ENCODE assay signal across 10 cellular contexts in the genomic region with DNA sequence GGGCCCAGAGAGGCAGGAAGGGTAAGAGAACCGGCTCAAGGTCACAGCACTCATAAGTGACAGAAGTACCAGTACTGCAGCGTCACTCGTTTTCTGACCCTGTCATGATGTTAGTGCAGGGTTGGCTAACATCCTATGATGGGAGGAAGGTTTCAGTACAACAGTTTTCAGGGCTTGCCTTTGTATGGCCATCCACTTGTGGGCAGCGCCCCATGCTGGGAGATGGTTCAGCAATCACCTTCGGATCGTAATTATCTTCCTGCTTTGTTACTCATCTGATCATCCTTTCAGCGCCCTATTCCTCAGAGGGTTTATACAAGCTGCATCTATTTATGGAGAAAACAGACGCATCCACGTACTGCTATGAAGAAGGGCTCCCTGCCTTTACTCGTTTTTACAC. TPM values are rescaled to one million over a fixed set of nuclear protein-coding genes. Genes with fewer than 3 reads are reported as not detected.
DNase-seq lines count a peak whose midpoint lies in the region; ATAC-seq and TF ChIP-seq lines count a peak whose summit lies in the region.
"Had no signal": no experiment of that assay in that cellular context is flagged by ENCODE, and none has a peak within 500 bp of the region (broad histone marks: within the 10 kb centered on the region; RNA-seq: fewer than 3 reads in every experiment).

No MANE protein-coding gene starts in this region.

- DNase-seq in DMS53 (lab: John Stamatoyannopoulos, UW) (peak; percentile 14), DMS53 treated with DMSO at 0.1 percent for 48 hours (lab: John Stamatoyannopoulos, UW; ENCODE audit: unreplicated experiment) (no peak), left ventricle myocardium superior (peak; percentile 25), substantia nigra (lab: John Stamatoyannopoulos, UW) (peak in 30 of 49 donors; percentile 7 to 67 (median 26)), GM10266 (ENCODE audit: extremely low spot score) (no peak)
- DNase-seq in activated CD4-positive, alpha-beta T cell treated with anti-CD3 and anti-CD28 coated beads, Interleukin-2, amount 50 U/mL, for 4 hours, result no peak
- no peak for DNase-seq in activated effector memory CD4-positive, alpha-beta T cell treated with anti-CD3 and anti-CD28 coated beads, Interleukin-2, amount 50 U/mL, for 16 hours

- intact Hi-C loops in left ventricle myocardium superior (cut with micrococcal nuclease), result no loop called here

- H3K27ac ChIP-seq in substantia nigra (ENCODE audit: low read depth, low read length, poor library complexity, severe bottlenecking), result peak overlapping the region; percentile 89
- H3K27ac ChIP-seq: 22Rv1 had no signal

- no peak for TF ChIP-seq CTCF in GM10266 (IDR thresholded peaks at IDR 0.05; ENCODE audit: control insufficient read depth, insufficient read depth, low read depth, missing control alignments)

- peak; percentile 45 for ATAC-seq in SK-N-SH treated with all-trans-retinoic acid at 6 μM for 48 hours
- peak; percentile 5 for ATAC-seq in left ventricle myocardium superior

TF ChIP-seq in SK-N-SH treated with all-trans-retinoic acid at 6 μM for 48 hours, 23 proteins besides CTCF, POLR2A, EP300 and RAD21:
- TF ChIP-seq ISL1 (CRISPR knock-in tag; IDR thresholded peaks at IDR 0.05) (no peak), TOX (CRISPR knock-in tag; IDR thresholded peaks at IDR 0.05; ENCODE audit: borderline replicate concordance) (no peak), ZFP30 (CRISPR knock-in tag; IDR thresholded peaks at IDR 0.05) (no peak), ZNF70 (CRISPR knock-in tag; IDR thresholded peaks at IDR 0.05) (no peak), ZC3H10 (CRISPR knock-in tag; IDR thresholded peaks at IDR 0.05) (no peak), CSDC2 (CRISPR knock-in tag; IDR thresholded peaks at IDR 0.05) (no peak), BACH2 (CRISPR knock-in tag; IDR thresholded peaks at IDR 0.05; ENCODE audit: borderline replicate concordance) (no peak), ZNF8 (CRISPR knock-in tag; IDR thresholded peaks at IDR 0.05) (no peak), OSR1 (CRISPR knock-in tag; IDR thresholded peaks at IDR 0.05) (no peak), ZFP3 (CRISPR knock-in tag; IDR thresholded peaks at IDR 0.05) (no peak), PPARA (CRISPR knock-in tag; IDR thresholded peaks at IDR 0.05; ENCODE audit: borderline replicate concordance) (no peak), SNAI2 (CRISPR knock-in tag; IDR thresholded peaks at IDR 0.05) (no peak), GLIS3 (CRISPR knock-in tag; IDR thresholded peaks at IDR 0.05) (no peak)
- TF ChIP-seq, protein P1, sequence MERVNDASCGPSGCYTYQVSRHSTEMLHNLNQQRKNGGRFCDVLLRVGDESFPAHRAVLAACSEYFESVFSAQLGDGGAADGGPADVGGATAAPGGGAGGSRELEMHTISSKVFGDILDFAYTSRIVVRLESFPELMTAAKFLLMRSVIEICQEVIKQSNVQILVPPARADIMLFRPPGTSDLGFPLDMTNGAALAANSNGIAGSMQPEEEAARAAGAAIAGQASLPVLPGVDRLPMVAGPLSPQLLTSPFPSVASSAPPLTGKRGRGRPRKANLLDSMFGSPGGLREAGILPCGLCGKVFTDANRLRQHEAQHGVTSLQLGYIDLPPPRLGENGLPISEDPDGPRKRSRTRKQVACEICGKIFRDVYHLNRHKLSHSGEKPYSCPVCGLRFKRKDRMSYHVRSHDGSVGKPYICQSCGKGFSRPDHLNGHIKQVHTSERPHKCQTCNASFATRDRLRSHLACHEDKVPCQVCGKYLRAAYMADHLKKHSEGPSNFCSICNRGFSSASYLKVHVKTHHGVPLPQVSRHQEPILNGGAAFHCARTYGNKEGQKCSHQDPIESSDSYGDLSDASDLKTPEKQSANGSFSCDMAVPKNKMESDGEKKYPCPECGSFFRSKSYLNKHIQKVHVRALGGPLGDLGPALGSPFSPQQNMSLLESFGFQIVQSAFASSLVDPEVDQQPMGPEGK (CRISPR knock-in tag; IDR thresholded peaks at IDR 0.05; ENCODE audit: borderline replicate concordance), result no peak
- TF ChIP-seq, protein P2, sequence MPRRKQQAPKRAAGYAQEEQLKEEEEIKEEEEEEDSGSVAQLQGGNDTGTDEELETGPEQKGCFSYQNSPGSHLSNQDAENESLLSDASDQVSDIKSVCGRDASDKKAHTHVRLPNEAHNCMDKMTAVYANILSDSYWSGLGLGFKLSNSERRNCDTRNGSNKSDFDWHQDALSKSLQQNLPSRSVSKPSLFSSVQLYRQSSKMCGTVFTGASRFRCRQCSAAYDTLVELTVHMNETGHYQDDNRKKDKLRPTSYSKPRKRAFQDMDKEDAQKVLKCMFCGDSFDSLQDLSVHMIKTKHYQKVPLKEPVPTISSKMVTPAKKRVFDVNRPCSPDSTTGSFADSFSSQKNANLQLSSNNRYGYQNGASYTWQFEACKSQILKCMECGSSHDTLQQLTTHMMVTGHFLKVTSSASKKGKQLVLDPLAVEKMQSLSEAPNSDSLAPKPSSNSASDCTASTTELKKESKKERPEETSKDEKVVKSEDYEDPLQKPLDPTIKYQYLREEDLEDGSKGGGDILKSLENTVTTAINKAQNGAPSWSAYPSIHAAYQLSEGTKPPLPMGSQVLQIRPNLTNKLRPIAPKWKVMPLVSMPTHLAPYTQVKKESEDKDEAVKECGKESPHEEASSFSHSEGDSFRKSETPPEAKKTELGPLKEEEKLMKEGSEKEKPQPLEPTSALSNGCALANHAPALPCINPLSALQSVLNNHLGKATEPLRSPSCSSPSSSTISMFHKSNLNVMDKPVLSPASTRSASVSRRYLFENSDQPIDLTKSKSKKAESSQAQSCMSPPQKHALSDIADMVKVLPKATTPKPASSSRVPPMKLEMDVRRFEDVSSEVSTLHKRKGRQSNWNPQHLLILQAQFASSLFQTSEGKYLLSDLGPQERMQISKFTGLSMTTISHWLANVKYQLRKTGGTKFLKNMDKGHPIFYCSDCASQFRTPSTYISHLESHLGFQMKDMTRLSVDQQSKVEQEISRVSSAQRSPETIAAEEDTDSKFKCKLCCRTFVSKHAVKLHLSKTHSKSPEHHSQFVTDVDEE (CRISPR knock-in tag; IDR thresholded peaks at IDR 0.05), result no peak
- TF ChIP-seq, protein P3, sequence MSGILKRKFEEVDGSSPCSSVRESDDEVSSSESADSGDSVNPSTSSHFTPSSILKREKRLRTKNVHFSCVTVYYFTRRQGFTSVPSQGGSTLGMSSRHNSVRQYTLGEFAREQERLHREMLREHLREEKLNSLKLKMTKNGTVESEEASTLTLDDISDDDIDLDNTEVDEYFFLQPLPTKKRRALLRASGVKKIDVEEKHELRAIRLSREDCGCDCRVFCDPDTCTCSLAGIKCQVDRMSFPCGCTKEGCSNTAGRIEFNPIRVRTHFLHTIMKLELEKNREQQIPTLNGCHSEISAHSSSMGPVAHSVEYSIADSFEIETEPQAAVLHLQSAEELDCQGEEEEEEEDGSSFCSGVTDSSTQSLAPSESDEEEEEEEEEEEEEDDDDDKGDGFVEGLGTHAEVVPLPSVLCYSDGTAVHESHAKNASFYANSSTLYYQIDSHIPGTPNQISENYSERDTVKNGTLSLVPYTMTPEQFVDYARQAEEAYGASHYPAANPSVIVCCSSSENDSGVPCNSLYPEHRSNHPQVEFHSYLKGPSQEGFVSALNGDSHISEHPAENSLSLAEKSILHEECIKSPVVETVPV (CRISPR knock-in tag; IDR thresholded peaks at IDR 0.05), result no peak

RNA-seq across cellular contexts. Expression of a gene that starts 2.4 kb away (rescaled TPM):
- total RNA-seq in left ventricle myocardium superior, result 67.1 TPM
- total RNA-seq: OCI-LY7 had no signal

Comparison
In these comparisons a context has a peak if more than half of its experiments do, and no peak if none do; other contexts are left out.
1. DNase-seq: peak in DMS53 (single experiment), left ventricle myocardium superior (single experiment) and substantia nigra (30 of 49); none in DMS53 treated with DMSO at 0.1 percent for 48 hours (single experiment), activated CD4-positive, alpha-beta T cell treated with anti-CD3 and anti-CD28 coated beads, Interleukin-2, amount 50 U/mL, for 4 hours (0 of 2), GM10266 (single experiment) and activated effector memory CD4-positive, alpha-beta T cell treated with anti-CD3 and anti-CD28 coated beads, Interleukin-2, amount 50 U/mL, for 16 hours (single experiment).